Comparison of ENCODE assay signal across 9 cellular contexts in the genomic region with DNA sequence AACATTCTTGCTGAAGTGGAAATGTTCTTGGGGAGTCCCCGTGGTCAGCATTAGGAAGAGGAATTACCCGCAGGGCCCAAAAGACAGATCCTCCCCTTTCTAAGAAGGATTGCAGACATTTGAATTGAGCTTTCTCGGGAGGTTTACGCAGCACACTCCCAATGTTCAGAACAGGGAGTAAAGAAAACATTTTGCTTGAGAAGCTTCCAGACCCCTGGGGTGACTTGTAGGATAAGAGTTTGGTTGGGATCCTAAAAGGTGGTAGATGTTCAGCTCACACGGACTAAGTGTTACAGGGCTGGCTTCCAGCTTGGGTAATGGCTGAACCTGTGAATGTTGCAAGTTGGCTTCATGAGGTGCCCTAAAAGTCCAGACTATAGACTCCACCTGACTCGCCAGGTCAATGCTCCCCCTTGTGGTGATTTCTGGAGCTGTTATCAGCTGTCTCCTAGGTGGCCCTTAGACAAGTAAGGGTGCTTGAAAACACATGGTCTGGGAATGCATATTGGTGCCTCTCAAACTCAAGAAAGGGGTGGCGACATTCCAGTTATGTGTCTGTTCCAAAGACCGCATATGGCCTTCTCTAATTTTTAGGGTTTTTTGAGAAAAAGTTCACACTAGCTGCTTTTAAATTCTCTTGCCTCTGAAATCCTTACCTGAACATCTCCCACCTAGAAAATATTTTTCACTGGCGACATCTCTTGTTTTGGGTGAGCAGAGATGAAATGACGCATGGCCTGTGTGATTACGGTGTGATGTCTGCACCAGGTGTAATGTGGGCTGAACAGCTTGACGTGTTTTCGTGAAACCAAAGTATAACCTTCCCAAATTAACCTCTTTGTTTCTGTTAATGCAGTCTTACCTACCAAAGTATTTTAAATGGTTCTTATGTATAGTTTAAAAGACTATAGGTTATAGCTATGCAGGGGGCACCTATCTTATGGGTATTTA.
DNase-seq lines count a peak whose midpoint lies in the region; ATAC-seq, FAIRE-seq and TF ChIP-seq lines count a peak whose summit lies in the region.
"Had no signal": no experiment of that assay in that cellular context is flagged by ENCODE, and none has a peak within 500 bp of the region (broad histone marks: within the 10 kb centered on the region; RNA-seq: fewer than 3 reads in every experiment).

No MANE protein-coding gene starts in this region.

- no peaks in the 10 kb centered on the region for H3K9me2 ChIP-seq in Loucy (replicated peaks; ENCODE audit: low read depth, low read length)

- H3K27me3 ChIP-seq in Loucy (ENCODE audit: insufficient read depth, low read length, poor library complexity, severe bottlenecking) (no peaks in the 10 kb centered on the region), bronchial epithelial cell (ENCODE audit: control insufficient read depth, insufficient read depth, low read length) (no peaks in the 10 kb centered on the region), left lung (no peaks in the 10 kb centered on the region)

- ATAC-seq in left lung, result peak; percentile 98

- H3K9ac ChIP-seq in Loucy (ENCODE audit: low read depth, low read length, poor library complexity, severe bottlenecking), result no peak overlapping the region

- no peaks in the 10 kb centered on the region for H3K4me1 ChIP-seq in Loucy (ENCODE audit: insufficient read depth, low read length, poor library complexity, severe bottlenecking)
- H3K4me1 ChIP-seq in left lung, result no peaks in the 10 kb centered on the region

- H4K20me1 ChIP-seq in Loucy (ENCODE audit: insufficient read depth, low read length, poor library complexity, severe bottlenecking), result no peaks in the 10 kb centered on the region

- peak; percentile 89 for TF ChIP-seq CTCF in Loucy (conservative IDR thresholded peaks at IDR 0.05; ENCODE audit: low read length)
- TF ChIP-seq CTCF in WI38 (IDR thresholded peaks at IDR 0.05; ENCODE audit: low read depth, low read length), result peak; percentile 66
- peak; percentile 88 for TF ChIP-seq CTCF in bronchial epithelial cell (IDR thresholded peaks at IDR 0.05; ENCODE audit: insufficient read depth, low read length, severe bottlenecking)
- peak; percentile 61 to 62 for TF ChIP-seq CTCF in left lung (IDR thresholded peaks at IDR 0.05)

- intact Hi-C loops in left lung (cut with DNase I), result loop anchor here in 1 of 2 donors (5.0 kb wide), 1 partner anchor 545 kb away; no protein-coding TSS in a partner anchor

- H3K27ac ChIP-seq in left lung, result no peak overlapping the region

- H2AFZ ChIP-seq in Loucy (ENCODE audit: low read length), result peak overlapping the region; percentile 53

- H3K79me2 ChIP-seq in Loucy (ENCODE audit: insufficient read depth, low read length), result no peaks in the 10 kb centered on the region

- no peaks in the 10 kb centered on the region for H3K36me3 ChIP-seq in Loucy (ENCODE audit: insufficient read depth, low read length)
- no peaks in the 10 kb centered on the region for H3K36me3 ChIP-seq in bronchial epithelial cell (ENCODE audit: control insufficient read depth, insufficient read depth, low read length)
- no peaks in the 10 kb centered on the region for H3K36me3 ChIP-seq in left lung

- H3K4me3 ChIP-seq in Loucy (ENCODE audit: low read length, poor library complexity, severe bottlenecking), result no peak overlapping the region
- H3K4me3 ChIP-seq in WI38 (ENCODE audit: low read depth, low read length), result no peak overlapping the region
- no peak overlapping the region for H3K4me3 ChIP-seq in bronchial epithelial cell (ENCODE audit: low read depth, low read length)
- H3K4me3 ChIP-seq in left lung, result no peak overlapping the region

- peak; percentile 94 for FAIRE-seq in H54 (lab: Jason Lieb, UNC)
- FAIRE-seq in bronchial epithelial cell (lab: Jason Lieb, UNC), result peak; percentile 43
- FAIRE-seq: A204.1 had no signal

- peak; percentile 80 for DNase-seq in DMS 273 (lab: John Stamatoyannopoulos, UW; ENCODE audit: unreplicated experiment)
- no peak for DNase-seq in DMS 273 treated with DMSO at 0.1 percent for 48 hours (lab: John Stamatoyannopoulos, UW)
- peak; percentile 31 for DNase-seq in H54 (ENCODE audit: insufficient read length, low spot score)
- peak; percentile 77 for DNase-seq in bronchial epithelial cell (ENCODE audit: low read depth)
- DNase-seq in left lung, result peak in 1 of 2 donors; percentile 49
- peak; percentile 13 for DNase-seq in stimulated activated CD8-positive, alpha-beta memory T cell treated with anti-CD3 and anti-CD28 coated beads, Interleukin-12 subunit alpha, Interleukin-12 subunit beta, amount 100 ng/mL, for 4 hours (ENCODE audit: low read depth)

- H3K9me3 ChIP-seq in Loucy (ENCODE audit: insufficient read depth, low read depth, low read length) (no peaks in the 10 kb centered on the region), left lung (no peaks in the 10 kb centered on the region)

- TF ChIP-seq POLR2A in H54 (IDR thresholded peaks at IDR 0.05; ENCODE audit: low read depth, low read length), result no peak

- H3K4me2 ChIP-seq in Loucy (ENCODE audit: low read depth, low read length, poor library complexity, severe bottlenecking), result no peak overlapping the region

- no peaks in the 10 kb centered on the region for H3F3A ChIP-seq in Loucy (ENCODE audit: low read depth)
